In the genomic region with DNA sequence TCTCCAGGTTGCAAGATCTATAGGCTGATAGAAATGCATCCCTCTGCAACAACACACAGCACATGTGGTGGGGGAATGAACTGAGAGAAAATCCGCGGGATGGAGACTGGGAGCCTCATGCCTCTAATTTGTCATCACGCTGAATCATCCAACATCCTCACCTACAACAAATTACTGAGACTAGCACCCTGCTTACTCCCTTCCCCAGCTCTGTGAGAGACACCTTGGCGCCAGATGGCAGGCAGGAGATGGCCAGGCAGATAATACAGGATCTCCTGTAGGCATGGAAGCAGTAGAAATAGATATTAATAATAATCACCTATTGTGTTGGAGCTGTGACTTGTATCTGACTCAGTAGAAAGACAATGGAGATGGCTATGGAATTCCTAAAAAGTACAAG, we compare ENCODE assay signal across 20 cellular contexts.
DNase-seq lines count a peak whose midpoint lies in the region; ATAC-seq, FAIRE-seq and TF ChIP-seq lines count a peak whose summit lies in the region.
"Had no signal": no experiment of that assay in that cellular context is flagged by ENCODE, and none has a peak within 500 bp of the region (broad histone marks: within the 10 kb centered on the region; RNA-seq: fewer than 3 reads in every experiment).

No MANE protein-coding gene starts in this region.

- peaks cover 20% of the 10 kb centered on the region for H3F3A ChIP-seq in GM23248 (ENCODE audit: insufficient read depth)

- H3K4me3 ChIP-seq in GM23248 (no peak overlapping the region), astrocyte (ENCODE audit: insufficient read depth, low read depth, low read length) (no peak overlapping the region), mesendoderm (ENCODE audit: low read length) (no peak overlapping the region)
- H3K4me3 ChIP-seq: SJCRH30 had no signal

- TF ChIP-seq CTCF in astrocyte (IDR thresholded peaks at IDR 0.05; ENCODE audit: insufficient read depth, low read depth, low read length) = no peak

- H3K9ac ChIP-seq in GM23248 (no peak overlapping the region), astrocyte (ENCODE audit: low read length) (no peak overlapping the region), mesendoderm (ENCODE audit: low read length) (no peak overlapping the region)

- H3K27ac Mint-ChIP-seq in astrocyte (ENCODE audit: unreplicated experiment) = no peak overlapping the region
- H3K27ac Mint-ChIP-seq: CD8-positive, alpha-beta T cell; IgD-negative memory B cell; T-cell had no signal

- H3K4me1 ChIP-seq in GM23248 (ENCODE audit: insufficient read depth) (peaks cover 15% of the 10 kb centered on the region), astrocyte (ENCODE audit: insufficient read depth, low read length) (peaks cover 20% of the 10 kb centered on the region), mesendoderm (ENCODE audit: control insufficient read depth, low read depth, low read length) (peaks cover 11% of the 10 kb centered on the region)
- H3K4me1 ChIP-seq: BE2C, SJCRH30 had no signal

- H4K8ac ChIP-seq in mesendoderm (ENCODE audit: low read depth, low read length) = no peak overlapping the region

- H2BK120ac ChIP-seq in mesendoderm (ENCODE audit: low read depth, low read length) = no peak overlapping the region

- H3K9me3 ChIP-seq in GM23248 (ENCODE audit: low read depth) (no peaks in the 10 kb centered on the region), astrocyte (ENCODE audit: insufficient read depth, low read depth, low read length) (no peaks in the 10 kb centered on the region)
- H3K9me3 ChIP-seq: BE2C, SJCRH30 had no signal

- H3K4me2 ChIP-seq in GM23248 (ENCODE audit: unreplicated experiment) (no peak overlapping the region), astrocyte (ENCODE audit: low read length) (peak overlapping the region; percentile 4), mesendoderm (ENCODE audit: low read length) (no peak overlapping the region)

- H3K27me3 ChIP-seq in GM23248 (replicated peaks; ENCODE audit: insufficient read depth) (no peaks in the 10 kb centered on the region), astrocyte (ENCODE audit: insufficient read depth, low read length) (no peaks in the 10 kb centered on the region), mesendoderm (ENCODE audit: insufficient read depth, low read length, poor library complexity) (no peaks in the 10 kb centered on the region)
- H3K27me3 ChIP-seq: BE2C, SJCRH30 had no signal

- no peak overlapping the region for H2AK5ac ChIP-seq in mesendoderm (ENCODE audit: low read length)

- no peak overlapping the region for H3K23ac ChIP-seq in mesendoderm (ENCODE audit: low read length)

- WGBS in GM23248 (ENCODE audit: low coverage in 1 of 2, low lambda C conversion rate in 2 of 2, missing lambda C conversion rate in 2 of 2), 2 experiments = 70 to 79% methylated on average over 4 of the region's 4 CpGs
- no CpG with 5 or more reads among the region's 4 CpGs for WGBS in mesendoderm (ENCODE audit: extremely low coverage, insufficient coverage, low lambda C conversion rate)

- H3K79me1 ChIP-seq in mesendoderm (ENCODE audit: low read length) = no peaks in the 10 kb centered on the region

- H3K36me3 Mint-ChIP-seq in astrocyte (ENCODE audit: low read depth, unreplicated experiment) = no peaks in the 10 kb centered on the region
- H3K36me3 Mint-ChIP-seq: CD8-positive, alpha-beta T cell; IgD-negative memory B cell; T-cell had no signal

- in situ Hi-C loops in GM23248 (cut with MboI) = no loop called here

- H3K4me1 Mint-ChIP-seq in astrocyte (ENCODE audit: low read depth, unreplicated experiment) = peaks cover 22% of the 10 kb centered on the region
- H3K4me1 Mint-ChIP-seq: IgD-negative memory B cell, T-cell had no signal

- H3K4me3 Mint-ChIP-seq in astrocyte (ENCODE audit: unreplicated experiment) = no peak overlapping the region
- H3K4me3 Mint-ChIP-seq: CD8-positive, alpha-beta T cell; IgD-negative memory B cell; T-cell had no signal

- no peaks in the 10 kb centered on the region for H3K9me3 Mint-ChIP-seq in astrocyte (ENCODE audit: unreplicated experiment)

- H4K20me1 ChIP-seq in GM23248 (ENCODE audit: insufficient read depth) (no peaks in the 10 kb centered on the region), astrocyte (ENCODE audit: insufficient read depth, low read length) (no peaks in the 10 kb centered on the region)

- no peak overlapping the region for H3K27ac ChIP-seq in GM23248
- no peak overlapping the region for H3K27ac ChIP-seq in astrocyte (ENCODE audit: low read depth, low read length)
- no peak overlapping the region for H3K27ac ChIP-seq in mesendoderm (ENCODE audit: low read depth, low read length)
- H3K27ac ChIP-seq: SJCRH30 had no signal

- no peak for FAIRE-seq in astrocyte (lab: Jason Lieb, UNC)
- FAIRE-seq: D721Med had no signal

- no peaks in the 10 kb centered on the region for H3K79me2 ChIP-seq in GM23248 (ENCODE audit: insufficient read depth)
- no peaks in the 10 kb centered on the region for H3K79me2 ChIP-seq in astrocyte (ENCODE audit: insufficient read depth, low read length)
- no peaks in the 10 kb centered on the region for H3K79me2 ChIP-seq in mesendoderm (ENCODE audit: control insufficient read depth, insufficient read depth, low read length)

- H3K18ac ChIP-seq in mesendoderm (ENCODE audit: low read length) = no peak overlapping the region

- no peak overlapping the region for H3K56ac ChIP-seq in mesendoderm (ENCODE audit: low read length)

- no peak overlapping the region for H2BK5ac ChIP-seq in mesendoderm (ENCODE audit: low read length)

- H3K9me2 ChIP-seq in GM23248 (ENCODE audit: insufficient read depth) = no peaks in the 10 kb centered on the region

- no peak overlapping the region for H2AFZ ChIP-seq in GM23248
- no peak overlapping the region for H2AFZ ChIP-seq in astrocyte (ENCODE audit: low read depth, low read length)

- H3K4ac ChIP-seq in mesendoderm (ENCODE audit: low read depth, low read length) = no peak overlapping the region

- DNase-seq in GM23248 = peak; percentile 28
- DNase-seq in RKO (ENCODE audit: low spot score) = peak; percentile 2
- DNase-seq in astrocyte (ENCODE audit: low read depth) = peak; percentile 26
- DNase-seq in mesendoderm = peak; percentile 56
- no peak for DNase-seq in NCI-H187 treated with DMSO at 0.1 percent for 48 hours (lab: John Stamatoyannopoulos, UW)
- DNase-seq in T-helper 1 cell = no peak
- no peak for DNase-seq in CD1c-positive myeloid dendritic cell (ENCODE audit: extremely low spot score)
- DNase-seq: BE2C; CD8-positive, alpha-beta T cell; DND-41; H7; NCI-H2107; NCI-H446; NCI-H748 treated with DMSO at 0.1 percent for 48 hours; SJCRH30; T-cell had no signal

- no peak overlapping the region for H4K5ac ChIP-seq in mesendoderm (ENCODE audit: low read length)

- no peaks in the 10 kb centered on the region for H3K27me3 Mint-ChIP-seq in astrocyte (ENCODE audit: low read depth, unreplicated experiment)
- H3K27me3 Mint-ChIP-seq: IgD-negative memory B cell, T-cell had no signal

- no peaks in the 10 kb centered on the region for H3K36me3 ChIP-seq in GM23248 (ENCODE audit: low read depth)
- no peaks in the 10 kb centered on the region for H3K36me3 ChIP-seq in astrocyte (ENCODE audit: insufficient read depth, low read length)
- no peaks in the 10 kb centered on the region for H3K36me3 ChIP-seq in mesendoderm (ENCODE audit: control insufficient read depth, insufficient read depth, low read length)
- H3K36me3 ChIP-seq: BE2C, SJCRH30 had no signal

- H2BK15ac ChIP-seq in mesendoderm (replicated peaks; ENCODE audit: low read depth) = no peak overlapping the region

- no peak for ATAC-seq in GM21528 (IDR thresholded peaks at IDR 0.05; ENCODE audit: low FRiP score, unreplicated experiment)
- ATAC-seq: CD8-positive, alpha-beta T cell; Panc1; T-cell had no signal

Comparison
In these comparisons a context has a peak if more than half of its experiments do, and no peak if none do; other contexts are left out.
1. DNase-seq: peak in GM23248 (single experiment), RKO (single experiment), astrocyte (single experiment) and mesendoderm (single experiment); none in NCI-H187 treated with DMSO at 0.1 percent for 48 hours (single experiment), T-helper 1 cell (0 of 5) and CD1c-positive myeloid dendritic cell (single experiment).